4 cellular contexts compared by ENCODE assay signal in genomic region chr5:55860709-55861108, GRCh38. TPM values are rescaled to one million over a fixed set of nuclear protein-coding genes. Genes with fewer than 3 reads are reported as not detected.
"Had no signal": no experiment of that assay in that cellular context is flagged by ENCODE, and none has a peak within 500 bp of the region (broad histone marks: within the 10 kb centered on the region; RNA-seq: fewer than 3 reads in every experiment).

No MANE protein-coding gene starts in this region.

- DNase-seq: GDM1, GF-D8 had no signal

- H3K4me3 ChIP-seq: GM12878 had no signal

RNA-seq across cellular contexts. Expression of gene IL31RA, which starts 9.6 kb away (rescaled TPM):
- total RNA-seq: G401 had no signal
